Comparison of ENCODE assay signal across 20 cellular contexts in the genomic region with DNA sequence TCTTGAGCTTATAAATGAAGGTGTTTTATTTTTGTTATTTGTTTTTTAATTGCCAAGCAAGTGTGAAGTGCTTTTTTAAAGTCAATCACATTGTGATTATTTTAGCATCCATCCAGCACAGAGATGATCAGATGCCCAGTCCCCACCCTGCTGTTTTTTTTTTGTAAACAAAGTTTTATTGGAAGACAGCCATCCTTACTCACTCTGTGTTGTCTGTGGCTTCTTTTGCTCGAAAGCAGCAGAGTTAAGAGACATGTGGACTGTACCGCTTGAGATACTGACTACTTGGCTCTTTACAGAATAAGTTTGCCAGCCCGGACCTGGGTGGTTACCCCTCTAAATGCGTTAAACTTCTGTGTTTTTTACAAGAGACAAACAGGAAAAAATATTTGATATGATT. TPM values are rescaled to one million over a fixed set of nuclear protein-coding genes. Genes with fewer than 3 reads are reported as not detected.
DNase-seq lines count a peak whose midpoint lies in the region; ATAC-seq lines count a peak whose summit lies in the region.
"Had no signal": no experiment of that assay in that cellular context is flagged by ENCODE, and none has a peak within 500 bp of the region (broad histone marks: within the 10 kb centered on the region; RNA-seq: fewer than 3 reads in every experiment).

No MANE protein-coding gene starts in this region.

- ATAC-seq in HG02678 (IDR thresholded peaks at IDR 0.05; ENCODE audit: unreplicated experiment) (no peak), GM18909 (IDR thresholded peaks at IDR 0.05; ENCODE audit: poor library complexity, unreplicated experiment) (no peak)
- ATAC-seq: activated CD8-positive, alpha-beta T cell treated with anti-CD3 and anti-CD28 coated beads for 36 hours; HCT116; left lung; pancreas; WTC11 had no signal

- DNase-seq in A172 (ENCODE audit: low spot score) (peak; percentile 4), EL (peak; percentile 37), RPMI7951 (ENCODE audit: low read depth) (peak; percentile 2), fibroblast of peridontal ligament (ENCODE audit: extremely low read depth) (peak; percentile 73)
- no peak for DNase-seq in effector CD4-positive, alpha-beta T cell
- DNase-seq in stimulated activated naive CD4-positive, alpha-beta T cell treated with Interleukin-2 at 50 U/mL for 16 hours (lab: John Stamatoyannopoulos, UW), result no peak
- DNase-seq: activated CD8-positive, alpha-beta T cell treated with anti-CD3 and anti-CD28 coated beads for 36 hours; activated T-cell treated with anti-CD3 and anti-CD28 coated beads, Interleukin-2, amount 50 U/mL, for 48 hours; Kasumi-1; left lung; NCI-H1436; NCI-H2227 treated with DMSO at 0.1 percent for 48 hours; pancreas; SHP77 treated with DMSO at 0.1 percent for 48 hours; stimulated activated CD4-positive, alpha-beta T cell treated with anti-CD3 and anti-CD28 coated beads, Interleukin-2, amount 100 ng/mL, for 48 hours; substantia nigra had no signal

RNA-seq across cellular contexts. Expression of a gene that starts 30.9 kb away (rescaled TPM):
- total RNA-seq in A172 (2014; rRNA removed; shearing (Covaris generic)), result 0.03 TPM in 1 of 2 replicates, not detected in the other
- total RNA-seq in RPMI7951 (2014; rRNA removed; shearing (Covaris generic)), result not detected in 2 replicates

Comparison
In these comparisons a context has a peak if more than half of its experiments do, and no peak if none do; other contexts are left out.
1. DNase-seq: peak in A172 (single experiment), EL (single experiment), RPMI7951 (single experiment) and fibroblast of peridontal ligament (single experiment); none in effector CD4-positive, alpha-beta T cell (single experiment) and stimulated activated naive CD4-positive, alpha-beta T cell treated with Interleukin-2 at 50 U/mL for 16 hours (single experiment).